Comparison of ENCODE assay signal across 8 cellular contexts in the genomic region with DNA sequence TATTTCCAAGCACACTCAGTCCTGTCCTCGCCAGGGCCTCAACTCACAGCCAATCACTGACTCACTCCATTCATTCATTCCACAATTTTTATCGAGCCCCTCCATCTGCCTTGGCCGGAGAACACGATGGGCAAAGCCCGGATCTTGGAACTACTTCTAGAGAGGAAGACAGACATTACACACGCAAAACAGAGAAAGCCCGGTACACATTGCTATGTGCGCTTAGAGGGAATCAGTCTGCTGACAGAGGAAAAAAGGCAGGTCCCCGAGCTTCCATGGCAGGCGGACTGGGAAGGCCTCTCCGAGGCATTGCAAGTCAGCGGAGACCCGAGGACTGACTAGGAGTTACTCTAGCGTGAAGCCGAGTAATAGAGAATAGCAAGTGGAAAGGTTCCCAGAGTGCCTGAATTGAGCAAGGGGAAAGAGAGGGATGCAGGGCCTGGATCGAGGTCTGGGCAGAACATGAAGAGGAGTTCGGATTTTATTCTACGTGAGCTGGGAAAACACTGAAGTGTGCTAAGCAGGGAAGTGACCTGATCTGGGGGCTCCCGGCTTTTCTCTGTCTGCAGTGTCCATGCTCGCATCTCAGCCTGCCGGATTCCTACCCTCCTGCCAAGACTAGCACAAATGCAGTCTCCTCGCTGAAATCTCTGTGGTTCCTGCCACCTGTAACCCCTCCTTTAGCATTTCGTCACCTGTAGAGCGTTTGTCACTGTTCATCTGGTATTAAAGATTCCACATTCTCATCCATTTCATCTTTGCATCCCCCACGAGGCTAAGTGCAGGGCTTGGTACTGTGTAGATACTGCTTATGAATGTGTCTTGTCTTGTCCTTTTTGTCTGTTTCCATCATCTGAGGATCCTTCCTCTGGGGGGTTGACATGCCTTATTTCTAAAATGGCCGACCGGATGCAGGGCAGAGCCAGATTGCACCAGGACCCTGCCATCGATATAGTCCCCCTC. TPM values are rescaled to one million over a fixed set of nuclear protein-coding genes. Genes with fewer than 3 reads are reported as not detected.
DNase-seq lines count a peak whose midpoint lies in the region; ATAC-seq and TF ChIP-seq lines count a peak whose summit lies in the region.

No MANE protein-coding gene starts in this region.

- H3K23ac ChIP-seq in mesenchymal stem cell (ENCODE audit: low read length in 2 of 2): no peak overlapping the region

- in situ Hi-C loops in Panc1 (cut with HindIII; ENCODE audit: low pct_unique_long_range_greater_than_20kb, low sequenced_read_pairs): no loop called here

- POLR2A ChIA-PET in Panc1 (lab: Charles Lee): no interaction called here
- POLR2A ChIA-PET in GM10248 (lab: Yijun Ruan, JAX): no interaction called here

- H3K9me3 Mint-ChIP-seq in stimulated activated naive CD8-positive, alpha-beta T cell treated with anti-CD3 and anti-CD28 coated beads, Interleukin-15, Interleukin-2, amounts not matched to agents 100 ng/mL and 50 ng/mL, for 24 hours: no peaks in the 10 kb centered on the region

- DNase-seq in stimulated activated naive CD8-positive, alpha-beta T cell treated with anti-CD3 and anti-CD28 coated beads, Interleukin-15, Interleukin-2, amounts not matched to agents 100 U/mL and 50 U/mL, for 24 hours: no peak
- DNase-seq in Panc1 (ENCODE audit: low read depth, low spot score) (no peak), mesenchymal stem cell (peak; percentile 50), upper lobe of left lung (no peak), GM10248 (ENCODE audit: extremely low spot score) (no peak), T-helper 9 cell (no peak)

- no peak overlapping the region for H2AK5ac ChIP-seq in mesenchymal stem cell (ENCODE audit: low read length, severe bottlenecking)

- no peak overlapping the region for H2BK15ac ChIP-seq in mesenchymal stem cell (ENCODE audit: low read depth, poor library complexity, severe bottlenecking)

- intact Hi-C loops in Panc1 (cut with micrococcal nuclease; ENCODE audit: unreplicated experiment): no loop called here

- no peaks in the 10 kb centered on the region for H3K36me3 Mint-ChIP-seq in stimulated activated naive CD8-positive, alpha-beta T cell treated with anti-CD3 and anti-CD28 coated beads, Interleukin-15, Interleukin-2, amounts not matched to agents 100 ng/mL and 50 ng/mL, for 24 hours (ENCODE audit: low read depth)

- H3K27ac Mint-ChIP-seq in stimulated activated naive CD8-positive, alpha-beta T cell treated with anti-CD3 and anti-CD28 coated beads, Interleukin-15, Interleukin-2, amounts not matched to agents 100 ng/mL and 50 ng/mL, for 24 hours: peak overlapping the region; percentile 84

- H2BK120ac ChIP-seq in mesenchymal stem cell (ENCODE audit: low read depth, low read length): no peak overlapping the region

- no peak overlapping the region for H2BK5ac ChIP-seq in mesenchymal stem cell (ENCODE audit: low read depth, low read length, poor library complexity, severe bottlenecking)

- peaks cover 35% of the 10 kb centered on the region for H3K27me3 Mint-ChIP-seq in stimulated activated naive CD8-positive, alpha-beta T cell treated with anti-CD3 and anti-CD28 coated beads, Interleukin-15, Interleukin-2, amounts not matched to agents 100 ng/mL and 50 ng/mL, for 24 hours

- H3K27me3 ChIP-seq in Panc1 (ENCODE audit: control insufficient read depth, insufficient read depth, low read length): no peaks in the 10 kb centered on the region; the same call in 1 of the 2 replicates
- peaks cover 18% of the 10 kb centered on the region for H3K27me3 ChIP-seq in ectodermal cell (ENCODE audit: control insufficient read depth, insufficient read depth, low read length, poor library complexity, severe bottlenecking)
- H3K27me3 ChIP-seq in mesenchymal stem cell (ENCODE audit: control insufficient read depth in 1 of 2, insufficient read depth in 1 of 2, low read length in 2 of 2): no peaks in the 10 kb centered on the region
- H3K27me3 ChIP-seq in upper lobe of left lung: no peaks in the 10 kb centered on the region

- TF ChIP-seq CTCF in Panc1 (IDR thresholded peaks at IDR 0.05) (no peak), upper lobe of left lung (IDR thresholded peaks at IDR 0.05) (no peak), GM10248 (IDR thresholded peaks at IDR 0.05; ENCODE audit: control extremely low read depth, extremely low read depth, low read depth, missing control alignments) (no peak)

- TSS peak; percentile 57 for BruUV-seq in Panc1 (replicated peaks; lab: Mats Ljungman, UMichigan)

- H3K4me1 ChIP-seq in Panc1 (ENCODE audit: control insufficient read depth, insufficient read depth, low read length) (peaks cover 4% of the 10 kb centered on the region), ectodermal cell (ENCODE audit: control insufficient read depth, insufficient read depth, low read length) (peaks cover 5% of the 10 kb centered on the region), mesenchymal stem cell (ENCODE audit: control insufficient read depth, insufficient read depth, low read depth, low read length) (peaks cover 3% of the 10 kb centered on the region), upper lobe of left lung (peaks cover 10 to 17% (median 15%) of the 10 kb centered on the region in 4 donors)

- H3K9me3 ChIP-seq in Panc1 (ENCODE audit: control insufficient read depth, insufficient read depth, low read depth, low read length): no peaks in the 10 kb centered on the region
- no peaks in the 10 kb centered on the region for H3K9me3 ChIP-seq in ectodermal cell (ENCODE audit: control insufficient read depth, low read length)
- H3K9me3 ChIP-seq in mesenchymal stem cell (ENCODE audit: control insufficient read depth, low read length): no peaks in the 10 kb centered on the region
- no peaks in the 10 kb centered on the region for H3K9me3 ChIP-seq in upper lobe of left lung

- no peak overlapping the region for H2AFZ ChIP-seq in mesenchymal stem cell (ENCODE audit: low read depth, low read length)

- no peak for TF ChIP-seq EP300 in upper lobe of left lung (IDR thresholded peaks at IDR 0.05)

- H3K4me1 Mint-ChIP-seq in stimulated activated naive CD8-positive, alpha-beta T cell treated with anti-CD3 and anti-CD28 coated beads, Interleukin-15, Interleukin-2, amounts not matched to agents 100 ng/mL and 50 ng/mL, for 24 hours (ENCODE audit: low read depth): peaks cover 31% of the 10 kb centered on the region

- H3K79me1 ChIP-seq in mesenchymal stem cell (replicated peaks; ENCODE audit: low read length, poor library complexity, severe bottlenecking): peaks cover 2% of the 10 kb centered on the region

- peak overlapping the region; percentile 64 to 68 for H3K4me3 ChIP-seq in Panc1 (ENCODE audit: low read depth in 2 of 2, low read length in 2 of 2)
- peak overlapping the region; percentile 61 for H3K4me3 ChIP-seq in ectodermal cell (ENCODE audit: insufficient read depth, low read depth, low read length)
- peak overlapping the region; percentile 75 to 85 for H3K4me3 ChIP-seq in mesenchymal stem cell (ENCODE audit: insufficient read depth in 1 of 2, low read depth in 1 of 2, low read length in 2 of 2)
- peak overlapping the region; percentile 72 to 98 (median 87) for H3K4me3 ChIP-seq in upper lobe of left lung

- peak overlapping the region; percentile 91 for H3K4me3 Mint-ChIP-seq in stimulated activated naive CD8-positive, alpha-beta T cell treated with anti-CD3 and anti-CD28 coated beads, Interleukin-15, Interleukin-2, amounts not matched to agents 100 ng/mL and 50 ng/mL, for 24 hours

- peak overlapping the region; percentile 65 for H3K9ac ChIP-seq in mesenchymal stem cell (ENCODE audit: low read length)

- 29 to 34% methylated on average over 27 to 28 of the region's 28 CpGs for whole genome bisulfite sequencing in ectodermal cell, 2 experiments
- 33% methylated on average over 26 of the region's 28 CpGs for WGBS in mesenchymal stem cell
- 46% methylated on average over 28 of the region's 28 CpGs for WGBS in upper lobe of left lung, 2 donors

- peak overlapping the region; percentile 87 for H3K4me2 ChIP-seq in mesenchymal stem cell (ENCODE audit: low read length, poor library complexity, severe bottlenecking)

- no peak for ATAC-seq in stimulated activated naive CD8-positive, alpha-beta T cell treated with anti-CD3 and anti-CD28 coated beads, Interleukin-15, Interleukin-2, amounts not matched to agents 100 U/mL and 50 U/mL, for 24 hours
- ATAC-seq in Panc1: peak; percentile 27
- peak; percentile 16 to 20 for ATAC-seq in upper lobe of left lung (ENCODE audit: low FRiP score in 2 of 2)

- no peak for TF ChIP-seq POLR2A in upper lobe of left lung (IDR thresholded peaks at IDR 0.05)

- H4K91ac ChIP-seq in mesenchymal stem cell (ENCODE audit: low read length): no peak overlapping the region

- no peak overlapping the region for H3K4ac ChIP-seq in mesenchymal stem cell (ENCODE audit: low read depth in 1 of 2, low read length in 2 of 2)

- CTCF ChIA-PET in Panc1 (lab: Charles Lee): interaction anchor here (0.5 kb wide), 1 partner anchor 185 kb away, joined by 9 read pairs; no protein-coding TSS in a partner anchor
- CTCF ChIA-PET in GM10248 (lab: Yijun Ruan, JAX): interaction anchor here (0.8 to 2.8 kb wide), 8 partner anchors 8 to 51 kb away, joined by 3 to 8 read pairs (median 4); no protein-coding TSS in a partner anchor

- no peaks in the 10 kb centered on the region for H3K36me3 ChIP-seq in Panc1 (ENCODE audit: control insufficient read depth, insufficient read depth, low read length)
- no peaks in the 10 kb centered on the region for H3K36me3 ChIP-seq in ectodermal cell (ENCODE audit: control insufficient read depth, insufficient read depth, low read length)
- no peaks in the 10 kb centered on the region for H3K36me3 ChIP-seq in mesenchymal stem cell (ENCODE audit: control insufficient read depth in 1 of 2, insufficient read depth in 2 of 2, low read depth in 1 of 2, low read length in 2 of 2)
- no peaks in the 10 kb centered on the region for H3K36me3 ChIP-seq in upper lobe of left lung

- H3K18ac ChIP-seq in mesenchymal stem cell (ENCODE audit: low read depth in 1 of 2, low read length in 2 of 2): no peak overlapping the region

- H3K27ac ChIP-seq in Panc1 (ENCODE audit: low read length) (peak overlapping the region; percentile 56), ectodermal cell (ENCODE audit: insufficient read depth, low read depth, low read length, poor library complexity, severe bottlenecking) (no peak overlapping the region), mesenchymal stem cell (ENCODE audit: low read length, poor library complexity, severe bottlenecking) (no peak overlapping the region), upper lobe of left lung (peak overlapping the region in 3 of 4 donors; percentile 12 to 81 (median 48))

- H2BK12ac ChIP-seq in mesenchymal stem cell (ENCODE audit: low read length in 2 of 2): peak overlapping the region in 1 of 2 experiments; percentile 65

- no peak overlapping the region for H4K8ac ChIP-seq in mesenchymal stem cell (ENCODE audit: low read length)

- H3K14ac ChIP-seq in mesenchymal stem cell (ENCODE audit: low read length in 2 of 2): no peak overlapping the region

RNA-seq across cellular contexts. Expression of gene DNAJC6, which starts 54.0 kb away (rescaled TPM):
- 4.0 TPM for total RNA-seq in Panc1 (2021; ENCODE audit: unreplicated experiment)
- polyA plus RNA-seq in Panc1 (2012; ENCODE audit: insufficient read length): 1.5 TPM
- polyA plus RNA-seq in ectodermal cell (2013, experiment 1 of 4): 6.0 TPM
- polyA plus RNA-seq in ectodermal cell (2013, experiment 2 of 4): 8.4 TPM
- 4.8 TPM for polyA plus RNA-seq in ectodermal cell (2013, experiment 3 of 4)
- polyA plus RNA-seq in ectodermal cell (2013, experiment 4 of 4): 4.9 TPM
- polyA plus RNA-seq in mesenchymal stem cell (2013, experiment 1 of 2): 5.3 TPM
- 4.3 TPM for polyA plus RNA-seq in mesenchymal stem cell (2013, experiment 2 of 2)
- 1 to 10 TPM; 3.5 to 5.9 (median 5.2) TPM for total RNA-seq in upper lobe of left lung

Comparison
In these comparisons a context has a peak if more than half of its experiments do, and no peak if none do; other contexts are left out.
1. H3K27ac ChIP-seq: peak in Panc1 (single experiment) and upper lobe of left lung (3 of 4); none in ectodermal cell (single experiment) and mesenchymal stem cell (single experiment).
2. Peak in every context shown above with its lines, with median percentiles within 50 percentile points of each other: H3K4me3 ChIP-seq.